ENCODE assay signal across 16 cellular contexts in the genomic region with DNA sequence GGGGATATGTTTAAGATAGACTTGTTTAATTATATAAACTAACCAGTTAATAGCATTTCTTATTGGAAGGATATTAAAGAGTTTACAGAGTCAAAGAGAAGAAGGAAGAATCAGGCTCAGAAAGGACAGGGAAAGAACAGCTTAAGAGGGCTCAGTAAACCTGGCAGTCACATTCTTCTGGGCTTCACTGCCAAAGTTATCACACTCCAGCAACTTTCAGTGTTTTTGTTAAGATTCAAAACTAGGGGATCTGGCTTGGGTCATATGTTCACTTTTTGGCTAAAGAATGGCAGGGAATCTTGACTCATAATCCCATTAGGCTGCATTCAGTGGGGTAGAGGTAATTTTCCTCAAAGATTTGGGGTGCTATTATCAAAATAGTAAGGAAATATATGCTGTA.
"Had no signal": no experiment of that assay in that cellular context is flagged by ENCODE, and none has a peak within 500 bp of the region (broad histone marks: within the 10 kb centered on the region; RNA-seq: fewer than 3 reads in every experiment).

No MANE protein-coding gene starts in this region.

- H3K27me3 Mint-ChIP-seq: activated naive CD4-positive, alpha-beta T cell treated with anti-CD3 and anti-CD28 coated beads, Interleukin-2, amount 50 U/mL, for 24 hours; naive thymus-derived CD4-positive, alpha-beta T cell; stimulated activated naive CD8-positive, alpha-beta T cell treated with anti-CD3 and anti-CD28 coated beads, Interleukin-15, amount 100 ng/mL, for 72 hours; T-helper 17 cell had no signal

- ATAC-seq: naive thymus-derived CD4-positive, alpha-beta T cell; stimulated activated naive CD8-positive, alpha-beta T cell treated with anti-CD3 and anti-CD28 coated beads, Interleukin-15, amount 100 ng/mL, for 72 hours; T-helper 17 cell had no signal

- DNase-seq: activated CD4-positive, alpha-beta T cell treated with anti-CD3 and anti-CD28 coated beads, Interleukin-2, amount 50 U/mL, for 1 hour; activated effector memory CD4-positive, alpha-beta T cell treated with Interleukin-2 at 50 U/mL for 16 hours; dorsolateral prefrontal cortex; heart right ventricle; islet precursor cell; naive thymus-derived CD4-positive, alpha-beta T cell; stimulated activated CD4-positive, alpha-beta T cell treated with anti-CD3 and anti-CD28 coated beads, Interleukin-15, amount 100 ng/mL, for 24 hours; stimulated activated CD4-positive, alpha-beta T cell treated with anti-CD3 and anti-CD28 coated beads, Interleukin-4, amount 100 ng/mL, for 4 hours; stimulated activated naive CD8-positive, alpha-beta T cell treated with anti-CD3 and anti-CD28 coated beads, Interleukin-15, amount 100 ng/mL, for 72 hours; T-helper 17 cell; testis had no signal

- H3K36me3 ChIP-seq: esophagus muscularis mucosa, heart right ventricle, vagina had no signal

- H3K9me3 ChIP-seq: esophagus muscularis mucosa, heart right ventricle, testis, vagina had no signal

- H3K36me3 Mint-ChIP-seq: activated naive CD4-positive, alpha-beta T cell treated with anti-CD3 and anti-CD28 coated beads, Interleukin-2, amount 50 U/mL, for 24 hours had no signal

- H3K27ac Mint-ChIP-seq: activated naive CD4-positive, alpha-beta T cell treated with anti-CD3 and anti-CD28 coated beads, Interleukin-2, amount 50 U/mL, for 24 hours; stimulated activated naive CD8-positive, alpha-beta T cell treated with anti-CD3 and anti-CD28 coated beads, Interleukin-15, amount 100 ng/mL, for 72 hours; T-helper 17 cell had no signal

- H3K9me3 Mint-ChIP-seq: activated naive CD4-positive, alpha-beta T cell treated with anti-CD3 and anti-CD28 coated beads, Interleukin-2, amount 50 U/mL, for 24 hours; stimulated activated naive CD8-positive, alpha-beta T cell treated with anti-CD3 and anti-CD28 coated beads, Interleukin-15, amount 100 ng/mL, for 72 hours had no signal

- H3K4me1 Mint-ChIP-seq: activated naive CD4-positive, alpha-beta T cell treated with anti-CD3 and anti-CD28 coated beads, Interleukin-2, amount 50 U/mL, for 24 hours; stimulated activated naive CD8-positive, alpha-beta T cell treated with anti-CD3 and anti-CD28 coated beads, Interleukin-15, amount 100 ng/mL, for 72 hours had no signal

- H3K4me1 ChIP-seq: testis, vagina had no signal

- H3K27ac ChIP-seq: heart right ventricle, vagina had no signal

- FAIRE-seq: bronchial epithelial cell, endometrium had no signal

- H3K27me3 ChIP-seq: dorsolateral prefrontal cortex, esophagus muscularis mucosa, heart right ventricle, testis, vagina had no signal

- H3K4me3 Mint-ChIP-seq: activated naive CD4-positive, alpha-beta T cell treated with anti-CD3 and anti-CD28 coated beads, Interleukin-2, amount 50 U/mL, for 24 hours; naive thymus-derived CD4-positive, alpha-beta T cell; stimulated activated naive CD8-positive, alpha-beta T cell treated with anti-CD3 and anti-CD28 coated beads, Interleukin-15, amount 100 ng/mL, for 72 hours; T-helper 17 cell had no signal

- H3K4me3 ChIP-seq: dorsolateral prefrontal cortex, esophagus muscularis mucosa, heart right ventricle, testis, vagina had no signal
